In genomic region chr5:96641922-96642640, GRCh38 we compare ENCODE assay signal across 24 cellular contexts.
"Had no signal": no experiment of that assay in that cellular context is flagged by ENCODE, and none has a peak within 500 bp of the region (broad histone marks: within the 10 kb centered on the region; RNA-seq: fewer than 3 reads in every experiment).

No MANE protein-coding gene starts in this region.

- H3K4me1 ChIP-seq: adrenal gland, ascending aorta, neural progenitor cell, spleen, upper lobe of right lung had no signal

- H3K4me1 Mint-ChIP-seq: naive thymus-derived CD8-positive, alpha-beta T cell; neural progenitor cell; WTC11 had no signal

- H3K27ac ChIP-seq: adrenal gland, ascending aorta, brain microvascular endothelial cell, neural progenitor cell, spleen, upper lobe of right lung had no signal

- DNase-seq: activated CD8-positive, alpha-beta memory T cell treated with anti-CD3 and anti-CD28 coated beads for 24 hours; activated CD8-positive, alpha-beta memory T cell treated with anti-CD3 and anti-CD28 coated beads, Interleukin-2, amount 50 U/mL, for 4 hours; activated naive CD4-positive, alpha-beta T cell; activated T-cell treated with anti-CD3 and anti-CD28 coated beads, Interleukin-2, amount 50 U/mL, for 24 hours; adrenal gland; brain microvascular endothelial cell; caudate nucleus; dermis blood vessel endothelial cell; effector CD8-positive, alpha-beta T cell; erythroblast; kidney; naive thymus-derived CD8-positive, alpha-beta T cell; spleen; stimulated activated CD4-positive, alpha-beta T cell treated with anti-CD3 and anti-CD28 coated beads, Interleukin-4, amount 100 ng/mL, for 24 hours; stimulated activated naive CD8-positive, alpha-beta T cell treated with anti-CD3 and anti-CD28 coated beads, Interleukin-15, Interleukin-2, amounts not matched to agents 100 U/mL and 50 U/mL, for 24 hours; upper lobe of right lung had no signal

- H3K9me3 ChIP-seq: adrenal gland, ascending aorta, spleen, upper lobe of right lung had no signal

- H3K36me3 ChIP-seq: adrenal gland, ascending aorta, brain microvascular endothelial cell, neural progenitor cell, spleen, upper lobe of right lung had no signal

- H3K36me3 Mint-ChIP-seq: activated naive CD8-positive, alpha-beta T cell; naive thymus-derived CD8-positive, alpha-beta T cell; neural progenitor cell; WTC11 had no signal

- H3K9me3 Mint-ChIP-seq: activated T-cell treated with anti-CD3 and anti-CD28 coated beads, Interleukin-2, amount 50 U/mL, for 24 hours; activated T-helper 2 cell treated with anti-CD3 and anti-CD28 coated beads, Interferon-gamma antibody, Interleukin-2, Interleukin-4, amounts not matched to agents 10 μg/mL and 5 μg/mL and 100 μg/mL, durations not matched to agents 14 hours and 24 hours and 36 hours; naive thymus-derived CD8-positive, alpha-beta T cell; neural progenitor cell; WTC11 had no signal

- H3K4me3 Mint-ChIP-seq: activated naive CD8-positive, alpha-beta T cell; activated T-cell treated with anti-CD3 and anti-CD28 coated beads, Interleukin-2, amount 50 U/mL, for 24 hours; naive thymus-derived CD8-positive, alpha-beta T cell; neural progenitor cell; WTC11 had no signal

- H3K4me3 ChIP-seq: adrenal gland, ascending aorta, lung, neural progenitor cell, spleen, upper lobe of right lung had no signal

- H3K27me3 ChIP-seq: adrenal gland, ascending aorta, brain microvascular endothelial cell, neural progenitor cell, spleen, upper lobe of right lung had no signal

- H3K27ac Mint-ChIP-seq: activated naive CD8-positive, alpha-beta T cell; activated T-cell treated with anti-CD3 and anti-CD28 coated beads, Interleukin-2, amount 50 U/mL, for 24 hours; activated T-helper 2 cell treated with anti-CD3 and anti-CD28 coated beads, Interferon-gamma antibody, Interleukin-2, Interleukin-4, amounts not matched to agents 10 μg/mL and 5 μg/mL and 100 μg/mL, durations not matched to agents 14 hours and 24 hours and 36 hours; naive thymus-derived CD8-positive, alpha-beta T cell; neural progenitor cell; WTC11 had no signal

- FAIRE-seq: kidney, TTC549 had no signal

- ATAC-seq: left lobe of liver; naive thymus-derived CD8-positive, alpha-beta T cell; stimulated activated naive CD8-positive, alpha-beta T cell treated with anti-CD3 and anti-CD28 coated beads, Interleukin-15, Interleukin-2, amounts not matched to agents 100 U/mL and 50 U/mL, for 24 hours; upper lobe of right lung; WTC11 had no signal

- H3K27me3 Mint-ChIP-seq: activated T-cell treated with anti-CD3 and anti-CD28 coated beads, Interleukin-2, amount 50 U/mL, for 24 hours had no signal
